ENCODE assay signal across 25 cellular contexts in genomic region chr4:6475492-6476020, GRCh38. TPM values are rescaled to one million over a fixed set of nuclear protein-coding genes. Genes with fewer than 3 reads are reported as not detected.
"Had no signal": no experiment of that assay in that cellular context is flagged by ENCODE, and none has a peak within 500 bp of the region (broad histone marks: within the 10 kb centered on the region; RNA-seq: fewer than 3 reads in every experiment).

No MANE protein-coding gene starts in this region.

- H3K4me3 ChIP-seq: gastroesophageal sphincter, heart left ventricle, left ventricle myocardium inferior, mucosa of descending colon, neural progenitor cell, ovary, tibial artery had no signal

- H3K27ac Mint-ChIP-seq: activated naive CD4-positive, alpha-beta T cell treated with anti-CD3 and anti-CD28 coated beads, Interleukin-2, amount 10 ng/mL, durations not matched to agents 7 days and 5 days; activated naive CD8-positive, alpha-beta T cell treated with anti-CD3 and anti-CD28 coated beads, Interleukin-2, amount 50 U/mL, for 24 hours; activated T-helper 17 cell treated with anti-CD3 and anti-CD28 coated beads, Interleukin-2, amount 50 U/mL, for 72 hours; brain; memory B cell; neural progenitor cell had no signal

- DNase-seq: activated CD4-positive, alpha-beta T cell treated with anti-CD3 and anti-CD28 coated beads, Interleukin-2, amount 50 U/mL, for 1 hour; activated CD4-positive, CD25-positive, alpha-beta regulatory T cell; activated naive CD4-positive, alpha-beta T cell treated with anti-CD3 and anti-CD28 coated beads, Interleukin-2, amount 10 ng/mL, durations not matched to agents 7 days and 5 days; activated naive CD8-positive, alpha-beta T cell treated with anti-CD3 and anti-CD28 coated beads, Interleukin-2, amount 50 U/mL, for 24 hours; activated T-cell treated with anti-CD3 and anti-CD28 coated beads, Interleukin-2, amount 50 U/mL, for 1 hour; anterior cingulate cortex; central memory CD4-positive, alpha-beta T cell; heart left ventricle; left ventricle myocardium inferior; mucosa of descending colon; naive B cell; stimulated activated naive CD4-positive, alpha-beta T cell treated with Interleukin-2 at 50 U/mL for 16 hours; T-helper 1 cell; T1000; tibial artery had no signal

- H3K27ac ChIP-seq: gastroesophageal sphincter, heart left ventricle, left ventricle myocardium inferior, neural progenitor cell, ovary, tibial artery had no signal

- ATAC-seq: activated naive CD8-positive, alpha-beta T cell treated with anti-CD3 and anti-CD28 coated beads, Interleukin-2, amount 50 U/mL, for 24 hours; activated T-helper 17 cell treated with anti-CD3 and anti-CD28 coated beads, Interleukin-2, amount 50 U/mL, for 72 hours; gastroesophageal sphincter; heart left ventricle; mucosa of descending colon; sciatic nerve had no signal

- H3K4me2 ChIP-seq: neural progenitor cell had no signal

- FAIRE-seq: colon, urothelium cell line had no signal

- H3K9ac ChIP-seq: neural progenitor cell had no signal

- H3K27me3 ChIP-seq: ovary had no signal

- H3K9me3 Mint-ChIP-seq: activated naive CD4-positive, alpha-beta T cell treated with anti-CD3 and anti-CD28 coated beads, Interleukin-2, amount 10 ng/mL, durations not matched to agents 7 days and 5 days; activated naive CD8-positive, alpha-beta T cell treated with anti-CD3 and anti-CD28 coated beads, Interleukin-2, amount 50 U/mL, for 24 hours; activated T-helper 17 cell treated with anti-CD3 and anti-CD28 coated beads, Interleukin-2, amount 50 U/mL, for 72 hours; neural progenitor cell had no signal

- H3K36me3 ChIP-seq: gastroesophageal sphincter, heart left ventricle, left ventricle myocardium inferior, neural progenitor cell, ovary, tibial artery had no signal

- H3K4me3 Mint-ChIP-seq: activated naive CD4-positive, alpha-beta T cell treated with anti-CD3 and anti-CD28 coated beads, Interleukin-2, amount 10 ng/mL, durations not matched to agents 7 days and 5 days; activated naive CD8-positive, alpha-beta T cell treated with anti-CD3 and anti-CD28 coated beads, Interleukin-2, amount 50 U/mL, for 24 hours; activated T-helper 17 cell treated with anti-CD3 and anti-CD28 coated beads, Interleukin-2, amount 50 U/mL, for 72 hours; memory B cell; neural progenitor cell had no signal

- H3K9me3 ChIP-seq: gastroesophageal sphincter, heart left ventricle, left ventricle myocardium inferior, mucosa of descending colon, ovary, tibial artery had no signal

- H3K4me1 Mint-ChIP-seq: activated naive CD8-positive, alpha-beta T cell treated with anti-CD3 and anti-CD28 coated beads, Interleukin-2, amount 50 U/mL, for 24 hours; activated T-helper 17 cell treated with anti-CD3 and anti-CD28 coated beads, Interleukin-2, amount 50 U/mL, for 72 hours; memory B cell; neural progenitor cell had no signal

- H2AFZ ChIP-seq: neural progenitor cell had no signal

RNA-seq across cellular contexts. Expression of gene PPP2R2C, which starts 3.1 kb away (rescaled TPM):
- total RNA-seq: activated T-helper 17 cell treated with anti-CD3 and anti-CD28 coated beads, Interleukin-2, amount 50 U/mL, for 72 hours; kidney epithelial cell had no signal
